In the genomic region with DNA sequence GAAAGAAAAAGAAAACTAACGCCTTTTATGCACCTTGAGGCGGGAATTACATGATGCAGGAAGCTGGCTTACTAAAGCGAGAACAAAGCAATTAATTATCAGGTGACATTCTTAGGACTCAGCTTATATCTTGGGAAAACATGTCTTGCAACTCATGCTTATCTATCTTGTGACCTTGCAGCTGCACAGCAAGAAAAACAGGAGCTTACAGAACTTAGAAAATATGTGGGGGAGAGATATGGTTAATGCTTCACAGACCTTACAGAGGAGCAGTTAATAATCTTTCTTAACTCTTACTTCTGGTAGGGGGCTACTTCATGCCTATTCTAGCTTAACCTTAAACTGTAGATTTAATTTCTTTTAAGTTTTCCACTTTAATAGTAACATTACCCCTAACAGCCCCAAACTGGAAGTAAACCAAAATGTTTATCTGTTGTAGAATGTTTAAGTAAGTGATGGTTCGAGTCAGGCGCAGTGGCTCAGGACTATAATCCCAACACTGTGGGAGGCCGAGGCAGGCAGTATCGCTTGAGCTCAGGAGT, we compare ENCODE assay signal across 27 cellular contexts. TPM values are rescaled to one million over a fixed set of nuclear protein-coding genes. Genes with fewer than 3 reads are reported as not detected.
DNase-seq lines count a peak whose midpoint lies in the region; ATAC-seq, FAIRE-seq and TF ChIP-seq lines count a peak whose summit lies in the region.
"Had no signal": no experiment of that assay in that cellular context is flagged by ENCODE, and none has a peak within 500 bp of the region (broad histone marks: within the 10 kb centered on the region; RNA-seq: fewer than 3 reads in every experiment).

No MANE protein-coding gene starts in this region.

- FAIRE-seq in K562 (lab: Jason Lieb, UNC), result peak; percentile 96
- FAIRE-seq: G401.6, GM12892, HepG2 had no signal

- no peak for TF ChIP-seq POLR2A in K562 (conservative IDR thresholded peaks at IDR 0.05)
- TF ChIP-seq POLR2A in testis (IDR thresholded peaks at IDR 0.05), result no peak

- H3K4me3 ChIP-seq in K562 (no peak overlapping the region), testis (peak overlapping the region in 1 of 2 donors; percentile 26), mammary epithelial cell (replicated peaks in 1 of 3; ENCODE audit: insufficient read depth in 1 of 3, low read depth in 2 of 3, low read length in 3 of 3) (no peak overlapping the region)
- H3K4me3 ChIP-seq: BLaER1, GM23338, HAP-1, SK-N-MC had no signal

- DNase-seq in Caki2 (ENCODE audit: low read depth) (peak; percentile 23), OCI-M2 (lab: John Stamatoyannopoulos, UW; ENCODE audit: unreplicated experiment) (peak; percentile 74), K562 (ENCODE audit: extremely low read depth in 1 of 4, low spot score in 3 of 4) (peak; percentile 31 to 89 (median 51)), testis (peak; percentile 43), mammary epithelial cell (no peak)
- DNase-seq in CD4-positive, alpha-beta T cell, result no peak
- DNase-seq: ACHN; CD4-positive, alpha-beta memory T cell; KBM-7; MM.1S; NCI-H1105; NCI-H2081; NCI-H2171; NCI-H446; NCI-H526; PC-3; SHP77 had no signal

- H3K36me3 ChIP-seq in K562 (ENCODE audit: control insufficient read depth, insufficient read depth, low read length), result no peaks in the 10 kb centered on the region
- H3K36me3 ChIP-seq in testis (ENCODE audit: low read depth, missing control alignments), result no peaks in the 10 kb centered on the region
- no peaks in the 10 kb centered on the region for H3K36me3 ChIP-seq in mammary epithelial cell (ENCODE audit: insufficient read depth, low read length)
- H3K36me3 ChIP-seq: BLaER1, HAP-1 had no signal

- ATAC-seq in K562 (peak; percentile 86), GM21447 (IDR thresholded peaks at IDR 0.05; ENCODE audit: unreplicated experiment) (no peak)
- no peak for ATAC-seq in CD4-positive, alpha-beta T cell (ENCODE audit: poor library complexity)
- ATAC-seq: GM23338, HepG2, PC-3 had no signal

- no peak overlapping the region for H3K4me3 Mint-ChIP-seq in CD4-positive, alpha-beta T cell
- H3K4me3 Mint-ChIP-seq: CD4-positive, alpha-beta memory T cell; GM23338 had no signal

- H3K4me2 ChIP-seq in K562 (ENCODE audit: insufficient read depth, low read length) (peak overlapping the region; percentile 59), mammary epithelial cell (ENCODE audit: insufficient read depth, low read depth, low read length) (no peak overlapping the region)
- H3K4me2 ChIP-seq: BLaER1, GM23338 had no signal

- CTCF ChIA-PET in K562 (lab: Yijun Ruan, JAX; ENCODE audit: low intra/inter-chr PET ratio) (no interaction called here), mammary epithelial cell (lab: Charles Lee; ENCODE audit: low non-redundant PET) (no interaction called here)
- CTCF ChIA-PET in CD4-positive, alpha-beta T cell (lab: Charles Lee), result no interaction called here

- POLR2A ChIA-PET in K562 (lab: Yijun Ruan, JAX), result interaction anchor here (0.8 to 1.1 kb wide), 3 partner anchors 10 to 38 kb away, joined by 3 read pairs; no protein-coding TSS in a partner anchor
- POLR2A ChIA-PET in CD4-positive, alpha-beta T cell (lab: Charles Lee), result no interaction called here

- H3K27ac ChIP-seq in K562 (ENCODE audit: extremely low read depth, low read depth, low read length) (peak overlapping the region; percentile 92), testis (peak overlapping the region in 1 of 2 donors; percentile 55), mammary epithelial cell (ENCODE audit: insufficient read depth, low read depth, low read length) (no peak overlapping the region)
- H3K27ac ChIP-seq in CD4-positive, alpha-beta T cell (ENCODE audit: low read depth, low read length), result no peak overlapping the region
- H3K27ac ChIP-seq: BLaER1, SK-N-MC had no signal

- no peaks in the 10 kb centered on the region for H3K36me3 Mint-ChIP-seq in CD4-positive, alpha-beta T cell (ENCODE audit: low read depth)
- H3K36me3 Mint-ChIP-seq: CD4-positive, alpha-beta memory T cell had no signal

- dilution Hi-C loops in mammary epithelial cell (cut with HindIII; ENCODE audit: low sequenced_read_pairs), result no loop called here

- H3K9me3 ChIP-seq in K562 (replicated peaks; ENCODE audit: control insufficient read depth, insufficient read depth, low read depth, low read length) (peaks cover 10% of the 10 kb centered on the region), testis (no peaks in the 10 kb centered on the region), mammary epithelial cell (replicated peaks; ENCODE audit: insufficient read depth, low read length) (peaks cover 15% of the 10 kb centered on the region)
- H3K9me3 ChIP-seq in CD4-positive, alpha-beta T cell (ENCODE audit: control insufficient read depth, low read length), result no peaks in the 10 kb centered on the region
- H3K9me3 ChIP-seq: BLaER1, HAP-1 had no signal

- H2AFZ ChIP-seq in K562 (ENCODE audit: low read depth, low read length), result peak overlapping the region; percentile 63
- H2AFZ ChIP-seq in mammary epithelial cell (ENCODE audit: low read depth, low read length), result no peak overlapping the region
- H2AFZ ChIP-seq: GM23338 had no signal

- TF ChIP-seq EP300 in K562 (IDR thresholded peaks at IDR 0.05; ENCODE audit: low read length), result peak; percentile 98

- H3K27me3 Mint-ChIP-seq in CD4-positive, alpha-beta T cell, result peaks cover 8% of the 10 kb centered on the region

- no peaks in the 10 kb centered on the region for H3K4me1 Mint-ChIP-seq in CD4-positive, alpha-beta T cell (ENCODE audit: low read depth)
- H3K4me1 Mint-ChIP-seq: GM23338 had no signal

- BruUV-seq in K562 (replicated peaks; lab: Mats Ljungman, UMichigan) (no TSS peak), mammary epithelial cell (replicated peaks; lab: Mats Ljungman, UMichigan) (no TSS peak)

- H4K20me1 ChIP-seq in K562 (replicated peaks; ENCODE audit: control insufficient read depth, insufficient read depth, low read length) (no peaks in the 10 kb centered on the region), mammary epithelial cell (ENCODE audit: insufficient read depth, low read length) (no peaks in the 10 kb centered on the region)
- H4K20me1 ChIP-seq: BLaER1 had no signal

- in situ Hi-C loops in Caki2 (cut with HindIII; ENCODE audit: low pct_unique_long_range_greater_than_20kb, low sequenced_read_pairs), result no loop called here
- in situ Hi-C loops in K562 (cut with MboI), result no loop called here
- in situ Hi-C loops in mammary epithelial cell (cut with MboI; ENCODE audit: low sequenced_read_pairs in 2 of 2), result no loop called here

- no peak for TF ChIP-seq RAD21 in K562 (CRISPR knock-in tag; conservative IDR thresholded peaks at IDR 0.05 in 1 of 2, IDR thresholded peaks at IDR 0.05 in 1 of 2)

- H3K9me1 ChIP-seq in K562 (ENCODE audit: control insufficient read depth, insufficient read depth, low read length), result no peaks in the 10 kb centered on the region

- H3K4me1 ChIP-seq in K562 (replicated peaks in 1 of 2; ENCODE audit: control insufficient read depth in 2 of 2, insufficient read depth in 2 of 2, low read length in 2 of 2) (peaks cover 10 to 39% of the 10 kb centered on the region in 2 experiments), testis (no peaks in the 10 kb centered on the region), mammary epithelial cell (ENCODE audit: insufficient read depth, low read length) (no peaks in the 10 kb centered on the region)
- H3K4me1 ChIP-seq: BLaER1, HAP-1 had no signal

- H3K79me2 ChIP-seq in K562 (ENCODE audit: control insufficient read depth, insufficient read depth, low read length) (no peaks in the 10 kb centered on the region), mammary epithelial cell (ENCODE audit: insufficient read depth, low read length) (no peaks in the 10 kb centered on the region)

- H3K27ac Mint-ChIP-seq in CD4-positive, alpha-beta T cell, result no peak overlapping the region
- H3K27ac Mint-ChIP-seq: CD4-positive, alpha-beta memory T cell; GM23338 had no signal

- TF ChIP-seq CTCF in K562 (IDR thresholded peaks at IDR 0.05 in 2 of 3, conservative IDR thresholded peaks at IDR 0.05 in 1 of 3; ENCODE audit: insufficient read depth in 2 of 3, low read depth in 1 of 3, low read length in 3 of 3) (no peak), testis (IDR thresholded peaks at IDR 0.05) (no peak), mammary epithelial cell (conservative IDR thresholded peaks at IDR 0.05 in 1 of 2, IDR thresholded peaks at IDR 0.05 in 1 of 2; ENCODE audit: extremely low read depth in 1 of 2, insufficient read depth in 1 of 2, low read depth in 1 of 2, low read length in 2 of 2) (no peak)
- TF ChIP-seq CTCF in CD4-positive, alpha-beta T cell (IDR thresholded peaks at IDR 0.05), result no peak

- H3K9me3 Mint-ChIP-seq in CD4-positive, alpha-beta T cell, result no peaks in the 10 kb centered on the region

- H3K27me3 ChIP-seq in K562 (ENCODE audit: control insufficient read depth in 2 of 2, insufficient read depth in 2 of 2, low read length in 2 of 2) (no peaks in the 10 kb centered on the region), testis (no peaks in the 10 kb centered on the region), mammary epithelial cell (ENCODE audit: insufficient read depth, low read length) (no peaks in the 10 kb centered on the region)
- H3K27me3 ChIP-seq in CD4-positive, alpha-beta T cell (ENCODE audit: control insufficient read depth, insufficient read depth, low read length), result no peaks in the 10 kb centered on the region
- H3K27me3 ChIP-seq: BLaER1 had no signal

- intact Hi-C loops in K562 (cut with micrococcal nuclease) (no loop called here), testis (cut with DNase I; ENCODE audit: low total_unique reads) (no loop called here), mammary epithelial cell (cut with micrococcal nuclease) (no loop called here)
- intact Hi-C loops in CD4-positive, alpha-beta T cell (cut with DNase I, micrococcal nuclease), result no loop called here

- 2% methylated on average over 7 of the region's 7 CpGs for WGBS in K562 (ENCODE audit: insufficient coverage, low coverage, missing lambda C conversion rate)
- 28 to 49% methylated on average over 7 of the region's 7 CpGs for WGBS in testis, 2 donors
- 71% methylated on average over 6 of the region's 7 CpGs for WGBS in mammary epithelial cell (ENCODE audit: low coverage, missing lambda C conversion rate)

- peak overlapping the region in 1 of 2 experiments; percentile 69; a peak in 3 of 4 replicates for H3K9ac ChIP-seq in K562 (ENCODE audit: insufficient read depth in 1 of 2, low read depth in 2 of 2, low read length in 2 of 2)
- no peak overlapping the region for H3K9ac ChIP-seq in mammary epithelial cell (ENCODE audit: insufficient read depth, low read length)
- H3K9ac ChIP-seq: BLaER1 had no signal

RNA-seq across cellular contexts. Expression of a gene that starts 13.2 kb away (rescaled TPM):
- not detected in 2 replicates for total RNA-seq in Caki2 (2014; rRNA removed; shearing (Covaris generic); ENCODE audit: low replicate concordance)
- total RNA-seq in K562 (2011; cell fraction: chromatin; rRNA removed; ENCODE audit: low replicate concordance), result not detected in 2 replicates
- not detected in 2 replicates for total RNA-seq in K562 (2011; cell fraction: nucleolus; rRNA removed)
- not detected in 2 replicates for total RNA-seq in K562 (2011; cell fraction: nucleoplasm; rRNA removed)
- total RNA-seq in K562 (2014; rRNA removed), result not detected in 2 replicates
- not detected in 2 replicates for total RNA-seq in K562 (2014; rRNA removed; fragmentation: Illumina TruSeq; extraction: Trizol)
- total RNA-seq in K562 (2015; rRNA removed; fragmentation: Illumina TruSeq; extraction: Trizol), result not detected in 2 replicates
- total RNA-seq in K562 (2021), result not detected in 2 replicates
- not detected in 2 replicates for polyA plus RNA-seq in K562 (2011; rRNA removed)
- polyA plus RNA-seq in K562 (2011; cell fraction: cytosol; rRNA removed), result not detected in 2 replicates
- not detected in 2 replicates for polyA plus RNA-seq in K562 (2011; cell fraction: nucleus; rRNA removed)
- polyA plus RNA-seq in K562 (2012), result not detected in 2 replicates
- polyA plus RNA-seq in K562 (2014; fragmentation: Illumina TruSeq; extraction: Trizol), result not detected in 2 replicates
- polyA plus RNA-seq in K562 (2014; fragmentation: Nextera tagmentation; extraction: Ambion mirVana), result not detected
- not detected in 2 replicates for polyA plus RNA-seq in K562 (2014; rRNA removed)
- not detected in 2 replicates for polyA minus RNA-seq in K562 (2011; rRNA and poly(A)+ RNA removed)
- not detected in 2 replicates for polyA minus RNA-seq in K562 (2011; cell fraction: cytosol; rRNA and poly(A)+ RNA removed)
- not detected in 2 replicates for polyA minus RNA-seq in K562 (2011; cell fraction: nucleus; rRNA and poly(A)+ RNA removed)
- total RNA-seq in testis, result not detected
- not detected for polyA plus RNA-seq in testis (ENCODE audit: insufficient read depth, low read depth, low replicate concordance)
- not detected for total RNA-seq in mammary epithelial cell
- polyA plus RNA-seq in mammary epithelial cell, result not detected
- polyA minus RNA-seq in mammary epithelial cell, result not detected
- total RNA-seq in CD4-positive, alpha-beta T cell, result not detected
- total RNA-seq: CD4-positive, alpha-beta memory T cell; Daoy; GM23338; HepG2; PC-3; RPMI7951 had no signal
- polyA plus RNA-seq: CD4-positive, alpha-beta memory T cell; GM23338; HepG2 had no signal

RNA-seq across cellular contexts. Expression of a gene that starts 38.9 kb away (rescaled TPM):
- not detected in 2 replicates for total RNA-seq in Caki2 (2014; rRNA removed; shearing (Covaris generic); ENCODE audit: low replicate concordance)
- not detected in 2 replicates for total RNA-seq in K562 (2011; cell fraction: chromatin; rRNA removed; ENCODE audit: low replicate concordance)
- total RNA-seq in K562 (2011; cell fraction: nucleolus; rRNA removed), result not detected in 2 replicates
- not detected in 2 replicates for total RNA-seq in K562 (2011; cell fraction: nucleoplasm; rRNA removed)
- total RNA-seq in K562 (2014; rRNA removed) (not detected in 2 replicates), K562 (2014; rRNA removed; fragmentation: Illumina TruSeq; extraction: Trizol) (not detected in 2 replicates), K562 (2015; rRNA removed; fragmentation: Illumina TruSeq; extraction: Trizol) (not detected in 2 replicates), K562 (2021) (not detected in 2 replicates), testis (not detected), mammary epithelial cell (not detected)
- polyA plus RNA-seq in K562 (2011; rRNA removed) (not detected in 2 replicates), K562 (2014; fragmentation: Illumina TruSeq; extraction: Trizol) (not detected in 2 replicates), K562 (2014; fragmentation: Nextera tagmentation; extraction: Ambion mirVana) (not detected), K562 (2014; rRNA removed) (not detected in 2 replicates), testis (ENCODE audit: insufficient read depth, low read depth, low replicate concordance) (not detected), mammary epithelial cell (not detected)
- not detected in 2 replicates for polyA plus RNA-seq in K562 (2011; cell fraction: cytosol; rRNA removed)
- polyA plus RNA-seq in K562 (2011; cell fraction: nucleus; rRNA removed), result not detected in 2 replicates
- polyA plus RNA-seq in K562 (2012), result not detected in 2 replicates
- 0.21 TPM in 1 of 2 replicates, not detected in the other for polyA minus RNA-seq in K562 (2011; rRNA and poly(A)+ RNA removed)
- polyA minus RNA-seq in K562 (2011; cell fraction: cytosol; rRNA and poly(A)+ RNA removed), result not detected in 2 replicates
- polyA minus RNA-seq in K562 (2011; cell fraction: nucleus; rRNA and poly(A)+ RNA removed), result not detected in 2 replicates
- not detected for polyA minus RNA-seq in mammary epithelial cell
- not detected for total RNA-seq in CD4-positive, alpha-beta T cell
- total RNA-seq: CD4-positive, alpha-beta memory T cell; Daoy; GM23338; HepG2; PC-3; RPMI7951 had no signal
- polyA plus RNA-seq: CD4-positive, alpha-beta memory T cell; GM23338; HepG2 had no signal

RNA-seq across cellular contexts. Expression of a gene that starts 46.0 kb away (rescaled TPM):
- not detected in 2 replicates for total RNA-seq in Caki2 (2014; rRNA removed; shearing (Covaris generic); ENCODE audit: low replicate concordance)
- total RNA-seq in K562 (2011; cell fraction: chromatin; rRNA removed; ENCODE audit: low replicate concordance), result not detected in 2 replicates
- total RNA-seq in K562 (2011; cell fraction: nucleolus; rRNA removed), result not detected in 2 replicates
- total RNA-seq in K562 (2011; cell fraction: nucleoplasm; rRNA removed), result not detected in 2 replicates
- total RNA-seq in K562 (2014; rRNA removed) (not detected in 2 replicates), K562 (2014; rRNA removed; fragmentation: Illumina TruSeq; extraction: Trizol) (not detected in 2 replicates), K562 (2015; rRNA removed; fragmentation: Illumina TruSeq; extraction: Trizol) (not detected in 2 replicates), K562 (2021) (not detected in 2 replicates), testis (not detected), mammary epithelial cell (not detected)
- polyA plus RNA-seq in K562 (2011; rRNA removed) (not detected in 2 replicates), K562 (2014; fragmentation: Illumina TruSeq; extraction: Trizol) (not detected in 2 replicates), K562 (2014; fragmentation: Nextera tagmentation; extraction: Ambion mirVana) (not detected), K562 (2014; rRNA removed) (not detected in 2 replicates), testis (ENCODE audit: insufficient read depth, low read depth, low replicate concordance) (not detected), mammary epithelial cell (not detected)
- not detected in 2 replicates for polyA plus RNA-seq in K562 (2011; cell fraction: cytosol; rRNA removed)
- polyA plus RNA-seq in K562 (2011; cell fraction: nucleus; rRNA removed), result not detected in 2 replicates
- not detected in 2 replicates for polyA plus RNA-seq in K562 (2012)
- polyA minus RNA-seq in K562 (2011; rRNA and poly(A)+ RNA removed), result not detected in 2 replicates
- not detected in 2 replicates for polyA minus RNA-seq in K562 (2011; cell fraction: cytosol; rRNA and poly(A)+ RNA removed)
- not detected in 2 replicates for polyA minus RNA-seq in K562 (2011; cell fraction: nucleus; rRNA and poly(A)+ RNA removed)
- not detected for polyA minus RNA-seq in mammary epithelial cell
- total RNA-seq in CD4-positive, alpha-beta T cell, result not detected
- total RNA-seq: CD4-positive, alpha-beta memory T cell; Daoy; GM23338; HepG2; PC-3; RPMI7951 had no signal
- polyA plus RNA-seq: CD4-positive, alpha-beta memory T cell; GM23338; HepG2 had no signal

RNA-seq across cellular contexts. Expression of a gene that starts 51.3 kb away (rescaled TPM):
- not detected in 2 replicates for total RNA-seq in Caki2 (2014; rRNA removed; shearing (Covaris generic); ENCODE audit: low replicate concordance)
- total RNA-seq in K562 (2011; cell fraction: chromatin; rRNA removed; ENCODE audit: low replicate concordance), result not detected in 2 replicates
- not detected in 2 replicates for total RNA-seq in K562 (2011; cell fraction: nucleolus; rRNA removed)
- total RNA-seq in K562 (2011; cell fraction: nucleoplasm; rRNA removed), result not detected in 2 replicates
- total RNA-seq in K562 (2014; rRNA removed) (not detected in 2 replicates), K562 (2014; rRNA removed; fragmentation: Illumina TruSeq; extraction: Trizol) (not detected in 2 replicates), K562 (2015; rRNA removed; fragmentation: Illumina TruSeq; extraction: Trizol) (not detected in 2 replicates), K562 (2021) (not detected in 2 replicates), testis (not detected), mammary epithelial cell (not detected)
- polyA plus RNA-seq in K562 (2011; rRNA removed) (not detected in 2 replicates), K562 (2014; fragmentation: Illumina TruSeq; extraction: Trizol) (not detected in 2 replicates), K562 (2014; fragmentation: Nextera tagmentation; extraction: Ambion mirVana) (not detected), K562 (2014; rRNA removed) (not detected in 2 replicates), testis (ENCODE audit: insufficient read depth, low read depth, low replicate concordance) (not detected), mammary epithelial cell (not detected)
- polyA plus RNA-seq in K562 (2011; cell fraction: cytosol; rRNA removed), result not detected in 2 replicates
- not detected in 2 replicates for polyA plus RNA-seq in K562 (2011; cell fraction: nucleus; rRNA removed)
- polyA plus RNA-seq in K562 (2012), result not detected in 2 replicates
- polyA minus RNA-seq in K562 (2011; rRNA and poly(A)+ RNA removed), result not detected in 2 replicates
- not detected in 2 replicates for polyA minus RNA-seq in K562 (2011; cell fraction: cytosol; rRNA and poly(A)+ RNA removed)
- not detected in 2 replicates for polyA minus RNA-seq in K562 (2011; cell fraction: nucleus; rRNA and poly(A)+ RNA removed)
- not detected for polyA minus RNA-seq in mammary epithelial cell
- not detected for total RNA-seq in CD4-positive, alpha-beta T cell
- total RNA-seq: CD4-positive, alpha-beta memory T cell; Daoy; GM23338; HepG2; PC-3; RPMI7951 had no signal
- polyA plus RNA-seq: CD4-positive, alpha-beta memory T cell; GM23338; HepG2 had no signal

Comparison
In these comparisons a context has a peak if more than half of its experiments do, and no peak if none do; other contexts are left out.
1. DNase-seq: peak in Caki2 (single experiment), OCI-M2 (single experiment), K562 (4 of 4) and testis (single experiment); none in mammary epithelial cell (single experiment) and CD4-positive, alpha-beta T cell (0 of 10).